Comparison of ENCODE assay signal across 17 cellular contexts in the genomic region with DNA sequence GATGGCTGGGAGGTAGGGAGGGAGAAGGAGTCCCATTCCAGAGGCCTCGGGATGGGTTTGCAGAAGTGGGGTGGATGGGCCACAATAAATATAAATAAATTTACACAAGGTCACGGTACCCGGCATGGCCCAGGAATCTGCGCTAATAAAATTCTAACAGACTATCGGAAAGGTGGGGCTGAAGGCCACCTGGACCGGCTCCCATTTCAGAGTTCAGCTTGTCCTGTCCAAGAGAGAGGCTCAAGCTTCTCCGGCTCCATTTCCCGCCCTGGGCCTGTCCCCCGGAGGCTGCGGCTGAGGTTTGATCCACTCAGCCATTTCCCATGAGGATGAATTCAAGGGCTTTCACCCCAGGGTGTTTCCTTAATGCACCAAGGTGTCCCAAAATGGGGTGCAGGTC. TPM values are rescaled to one million over a fixed set of nuclear protein-coding genes. Genes with fewer than 3 reads are reported as not detected.
DNase-seq lines count a peak whose midpoint lies in the region; ATAC-seq and TF ChIP-seq lines count a peak whose summit lies in the region.
"Had no signal": no experiment of that assay in that cellular context is flagged by ENCODE, and none has a peak within 500 bp of the region (broad histone marks: within the 10 kb centered on the region; RNA-seq: fewer than 3 reads in every experiment).

No MANE protein-coding gene starts in this region.

- H3K79me1 ChIP-seq in neuronal stem cell (ENCODE audit: low read depth, low read length) = no peaks in the 10 kb centered on the region

- peak overlapping the region; percentile 28 to 72 (median 37) for H3K27ac Mint-ChIP-seq in brain
- H3K27ac Mint-ChIP-seq in activated naive CD4-positive, alpha-beta T cell treated with anti-CD3 and anti-CD28 coated beads, Interleukin-2, amount 10 ng/mL, durations not matched to agents 7 days and 5 days = no peak overlapping the region
- H3K27ac Mint-ChIP-seq: CD4-positive, alpha-beta T cell; HFFc6 had no signal

- peaks cover 0 to 4% (median 0%) of the 10 kb centered on the region in 5 experiments for H3K9me3 Mint-ChIP-seq in brain
- H3K9me3 Mint-ChIP-seq in activated naive CD4-positive, alpha-beta T cell treated with anti-CD3 and anti-CD28 coated beads, Interleukin-2, amount 10 ng/mL, durations not matched to agents 7 days and 5 days = no peaks in the 10 kb centered on the region
- H3K9me3 Mint-ChIP-seq: CD4-positive, alpha-beta T cell; HFFc6 had no signal

- no peak for ATAC-seq in HG02973 (IDR thresholded peaks at IDR 0.05; ENCODE audit: unreplicated experiment)
- ATAC-seq: HCT116 had no signal

- no peak overlapping the region for H2BK5ac ChIP-seq in neuronal stem cell (ENCODE audit: low read length)

- no peak overlapping the region for H2AFZ ChIP-seq in neuronal stem cell (ENCODE audit: low read length)

- CTCF ChIA-PET in activated naive CD4-positive, alpha-beta T cell treated with anti-CD3 and anti-CD28 coated beads, Interleukin-2, amount 10 ng/mL, durations not matched to agents 7 days and 5 days (lab: Charles Lee) = interaction anchor here (1.1 kb wide), 1 partner anchor 13 kb away, joined by 3 read pairs; no protein-coding TSS in a partner anchor

- no peak overlapping the region for H2BK120ac ChIP-seq in neuronal stem cell (ENCODE audit: low read depth, low read length)

- no peak overlapping the region for H4K8ac ChIP-seq in neuronal stem cell (ENCODE audit: low read depth, low read length)

- TF ChIP-seq CTCF in brain (conservative IDR thresholded peaks at IDR 0.05) (no peak), uterus (IDR thresholded peaks at IDR 0.05) (no peak)

- H3K18ac ChIP-seq in neuronal stem cell (ENCODE audit: low read length) = peak overlapping the region; percentile 31

- no peak overlapping the region for H3K4me3 Mint-ChIP-seq in brain
- H3K4me3 Mint-ChIP-seq in activated naive CD4-positive, alpha-beta T cell treated with anti-CD3 and anti-CD28 coated beads, Interleukin-2, amount 10 ng/mL, durations not matched to agents 7 days and 5 days = no peak overlapping the region
- H3K4me3 Mint-ChIP-seq: CD4-positive, alpha-beta T cell; HFFc6 had no signal

- H3K9me3 ChIP-seq in muscle layer of colon (ENCODE audit: low read length) = no peaks in the 10 kb centered on the region
- no peaks in the 10 kb centered on the region for H3K9me3 ChIP-seq in neuronal stem cell (replicated peaks in 1 of 2; ENCODE audit: control insufficient read depth in 2 of 2, insufficient read depth in 1 of 2, low read depth in 1 of 2, low read length in 2 of 2)
- no peaks in the 10 kb centered on the region for H3K9me3 ChIP-seq in uterus
- H3K9me3 ChIP-seq: Caco-2 had no signal

- H3K36me3 ChIP-seq in muscle layer of colon (ENCODE audit: insufficient read depth, low read length) (no peaks in the 10 kb centered on the region), neuronal stem cell (replicated peaks in 1 of 2; ENCODE audit: control insufficient read depth in 2 of 2, insufficient read depth in 2 of 2, low read length in 2 of 2) (no peaks in the 10 kb centered on the region), uterus (no peaks in the 10 kb centered on the region)

- H4K91ac ChIP-seq in neuronal stem cell (ENCODE audit: low read depth, low read length, poor library complexity) = no peak overlapping the region

- intact Hi-C loops in uterus (cut with DNase I; ENCODE audit: low total_unique reads) = no loop called here

- H3K9ac ChIP-seq in muscle layer of colon (ENCODE audit: low read length) = no peak overlapping the region
- no peak overlapping the region for H3K9ac ChIP-seq in neuronal stem cell (ENCODE audit: low read depth, low read length, poor library complexity)

- H3K4me3 ChIP-seq in muscle layer of colon (ENCODE audit: low read depth in 1 of 2, low read length in 2 of 2) (peak overlapping the region in 1 of 2 donors; percentile 18), neuronal stem cell (ENCODE audit: low read length in 2 of 2) (no peak overlapping the region), uterus (no peak overlapping the region)

- no peaks in the 10 kb centered on the region for H3K27me3 ChIP-seq in muscle layer of colon (ENCODE audit: control insufficient read depth in 1 of 2, insufficient read depth in 2 of 2, low read length in 2 of 2)
- H3K27me3 ChIP-seq in neuronal stem cell (ENCODE audit: control insufficient read depth in 3 of 3, insufficient read depth in 3 of 3, low read depth in 1 of 3, low read length in 3 of 3) = peaks cover 0 to 8% (median 0%) of the 10 kb centered on the region in 3 experiments
- H3K27me3 ChIP-seq in uterus = no peaks in the 10 kb centered on the region

- WGBS in neuronal stem cell (ENCODE audit: extremely low coverage in 2 of 2, insufficient read length in 2 of 2, insufficient replicate concordance in 1 of 2), 2 donors = no CpG with 5 or more reads among the region's 10 CpGs

- no peak for TF ChIP-seq POLR2A in uterus (IDR thresholded peaks at IDR 0.05)

- H3K27ac ChIP-seq in muscle layer of colon (ENCODE audit: low read depth, low read length) = peak overlapping the region; percentile 14
- no peak overlapping the region for H3K27ac ChIP-seq in neuronal stem cell (replicated peaks; ENCODE audit: low read length)
- H3K27ac ChIP-seq in uterus = peak overlapping the region; percentile 80 to 84
- H3K27ac ChIP-seq: C4-2B had no signal

- H3K23ac ChIP-seq in neuronal stem cell (ENCODE audit: low read depth, low read length, poor library complexity) = no peak overlapping the region

- H3K4me1 ChIP-seq in muscle layer of colon (ENCODE audit: insufficient read depth, low read length) (peaks cover 21% of the 10 kb centered on the region), neuronal stem cell (ENCODE audit: control insufficient read depth in 2 of 2, insufficient read depth in 1 of 2, low read depth in 1 of 2, low read length in 2 of 2) (peaks cover 0 to 3% of the 10 kb centered on the region in 2 donors), uterus (no peaks in the 10 kb centered on the region)

- no peaks in the 10 kb centered on the region for H3K36me3 Mint-ChIP-seq in brain
- H3K36me3 Mint-ChIP-seq in activated naive CD4-positive, alpha-beta T cell treated with anti-CD3 and anti-CD28 coated beads, Interleukin-2, amount 10 ng/mL, durations not matched to agents 7 days and 5 days = no peaks in the 10 kb centered on the region

- H2BK15ac ChIP-seq in neuronal stem cell (ENCODE audit: low read length) = peak overlapping the region; percentile 77

- H3K4me1 Mint-ChIP-seq in brain = peaks cover 12% of the 10 kb centered on the region
- peaks cover 6% of the 10 kb centered on the region for H3K4me1 Mint-ChIP-seq in activated naive CD4-positive, alpha-beta T cell treated with anti-CD3 and anti-CD28 coated beads, Interleukin-2, amount 10 ng/mL, durations not matched to agents 7 days and 5 days

- H3K4me2 ChIP-seq in neuronal stem cell (ENCODE audit: insufficient read depth, low read length, poor library complexity, severe bottlenecking) = no peak overlapping the region

- no peak overlapping the region for H2BK12ac ChIP-seq in neuronal stem cell (ENCODE audit: low read length)

- no peak for DNase-seq in neuronal stem cell (ENCODE audit: low spot score)
- peak in 1 of 2 donors; percentile 62 for DNase-seq in uterus
- DNase-seq in activated naive CD4-positive, alpha-beta T cell treated with anti-CD3 and anti-CD28 coated beads, Interleukin-2, amount 10 ng/mL, durations not matched to agents 7 days and 5 days = no peak
- DNase-seq in epidermal melanocyte (ENCODE audit: insufficient read length, low spot score) = no peak
- no peak for DNase-seq in NOMO-1 treated with dmso at 0.1 percent for 144 hours (lab: John Stamatoyannopoulos, UW; ENCODE audit: unreplicated experiment)
- DNase-seq: AML-193; Caco-2; CD4-positive, alpha-beta T cell; GOT3; H7; HFFc6 had no signal

- peaks cover 5% of the 10 kb centered on the region for H3K27me3 Mint-ChIP-seq in brain
- peaks cover 19% of the 10 kb centered on the region for H3K27me3 Mint-ChIP-seq in activated naive CD4-positive, alpha-beta T cell treated with anti-CD3 and anti-CD28 coated beads, Interleukin-2, amount 10 ng/mL, durations not matched to agents 7 days and 5 days

- H3K14ac ChIP-seq in neuronal stem cell (ENCODE audit: low read length) = no peak overlapping the region

- peak overlapping the region; percentile 85 for H2AK5ac ChIP-seq in neuronal stem cell (ENCODE audit: low read depth, low read length)

- no peak overlapping the region for H3K4ac ChIP-seq in neuronal stem cell (ENCODE audit: low read length)

RNA-seq across cellular contexts. Expression of a gene that starts 30.2 kb away (rescaled TPM):
- polyA plus RNA-seq in brain (ENCODE audit: insufficient read depth, low read depth, low replicate concordance) = 9.0 TPM
- polyA plus RNA-seq in neuronal stem cell (2013, experiment 1 of 2) = 0.33 TPM
- polyA plus RNA-seq in neuronal stem cell (2013, experiment 2 of 2) = 0.44 TPM
- not detected for total RNA-seq in uterus
- total RNA-seq: CD4-positive, alpha-beta T cell; HFFc6 had no signal
- polyA plus RNA-seq: BJ had no signal
